11 cellular contexts compared by ENCODE assay signal in the genomic region with DNA sequence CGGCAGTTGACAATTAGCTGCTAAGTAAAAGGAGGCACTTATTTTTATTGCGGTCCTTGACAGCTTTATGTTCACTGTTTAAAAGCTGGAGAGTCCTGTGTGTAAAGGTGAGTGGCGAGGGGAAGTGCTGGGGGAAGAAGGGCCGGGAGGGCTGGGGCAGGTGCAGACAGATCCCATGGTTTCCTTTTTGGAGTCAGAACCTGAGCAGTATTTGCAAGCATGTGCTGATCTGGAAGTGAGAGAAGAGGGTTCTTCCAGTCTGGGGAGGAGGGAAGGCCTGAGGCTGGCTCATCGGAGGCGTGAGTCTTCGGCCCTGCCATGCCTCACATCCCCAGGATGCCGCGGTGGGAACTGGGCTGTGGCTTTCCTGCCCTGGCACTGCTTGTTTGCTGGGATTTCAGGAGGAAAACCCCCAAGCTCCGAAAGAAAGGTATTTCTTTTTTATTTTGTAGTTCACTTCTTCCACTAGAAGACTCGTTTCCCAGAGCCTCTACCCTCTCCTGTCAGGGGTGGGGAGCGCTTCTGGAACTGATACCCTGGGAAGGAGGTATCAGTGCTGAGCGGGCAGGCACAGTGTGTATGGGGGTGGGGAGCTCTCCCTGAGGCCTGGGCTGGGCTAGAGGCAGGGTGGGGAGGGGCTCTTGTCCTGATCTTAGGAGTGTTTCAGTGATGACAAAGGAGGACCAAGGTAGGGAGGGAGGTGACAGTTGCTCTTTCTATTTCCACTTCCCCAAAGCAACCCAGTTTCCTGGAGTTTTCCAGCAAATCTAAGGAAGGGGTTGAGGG.
DNase-seq lines count a peak whose midpoint lies in the region; ATAC-seq and TF ChIP-seq lines count a peak whose summit lies in the region.
"Had no signal": no experiment of that assay in that cellular context is flagged by ENCODE, and none has a peak within 500 bp of the region (broad histone marks: within the 10 kb centered on the region; RNA-seq: fewer than 3 reads in every experiment).

No MANE protein-coding gene starts in this region.

- peaks cover 53% of the 10 kb centered on the region for H3K36me3 Mint-ChIP-seq in effector memory CD8-positive, alpha-beta T cell (ENCODE audit: insufficient read depth)

- H3K27ac Mint-ChIP-seq in effector memory CD8-positive, alpha-beta T cell = peak overlapping the region; percentile 81 to 87

- no peaks in the 10 kb centered on the region for H3K4me1 ChIP-seq in psoas muscle

- ATAC-seq in effector memory CD8-positive, alpha-beta T cell (replicated peaks) = no peak
- no peak for ATAC-seq in psoas muscle

- intact Hi-C loops in psoas muscle (cut with DNase I) = no loop called here

- H3K4me1 Mint-ChIP-seq in effector memory CD8-positive, alpha-beta T cell (ENCODE audit: low read depth in 2 of 2) = peaks cover 52 to 60% of the 10 kb centered on the region in 2 donors

- no peak for TF ChIP-seq CTCF in psoas muscle (IDR thresholded peaks at IDR 0.05)

- no peaks in the 10 kb centered on the region for H3K27me3 Mint-ChIP-seq in effector memory CD8-positive, alpha-beta T cell

- DNase-seq in NCI-H510A treated with DMSO at 0.1 percent for 48 hours (lab: John Stamatoyannopoulos, UW) (peak; percentile 58), NCI-H510A (lab: John Stamatoyannopoulos, UW) (no peak), NCI-H2196 (lab: John Stamatoyannopoulos, UW; ENCODE audit: unreplicated experiment) (peak; percentile 8), retina (peak; percentile 7), A172 (ENCODE audit: low spot score) (no peak), GM03348 (ENCODE audit: low spot score) (no peak), psoas muscle (no peak)
- DNase-seq in effector memory CD8-positive, alpha-beta T cell = no peak
- DNase-seq: NCI-H524; stimulated activated CD4-positive, alpha-beta T cell treated with anti-CD3 and anti-CD28 coated beads, Interleukin-12 subunit alpha, Interleukin-12 subunit beta, amount 100 ng/mL, for 4 hours; stimulated activated CD8-positive, alpha-beta memory T cell treated with anti-CD3 and anti-CD28 coated beads, Interleukin-4, amount 100 ng/mL, for 48 hours had no signal

- 78 to 91% (median 83%) methylated on average over 13 of the region's 13 CpGs for WGBS in psoas muscle, 3 donors

- no peaks in the 10 kb centered on the region for H3K36me3 ChIP-seq in psoas muscle (ENCODE audit: insufficient read depth in 1 of 2, low read depth in 1 of 2)

- H3K4me3 Mint-ChIP-seq in effector memory CD8-positive, alpha-beta T cell = no peak overlapping the region

- no peaks in the 10 kb centered on the region for H3K9me3 ChIP-seq in psoas muscle

- no peak overlapping the region for H3K27ac ChIP-seq in psoas muscle

- H3K27me3 ChIP-seq in psoas muscle (ENCODE audit: insufficient read depth in 3 of 3, low read length in 2 of 3) = peaks cover 0 to 2% (median 0%) of the 10 kb centered on the region in 3 donors

- H3K4me3 ChIP-seq in psoas muscle = no peak overlapping the region

- H3K9me3 Mint-ChIP-seq in effector memory CD8-positive, alpha-beta T cell = no peaks in the 10 kb centered on the region

Comparison
In these comparisons a context has a peak if more than half of its experiments do, and no peak if none do; other contexts are left out.
1. DNase-seq: peak in NCI-H510A treated with DMSO at 0.1 percent for 48 hours (single experiment), NCI-H2196 (single experiment) and retina (single experiment); none in NCI-H510A (single experiment), effector memory CD8-positive, alpha-beta T cell (0 of 3), A172 (single experiment), GM03348 (single experiment) and psoas muscle (0 of 2).